In the genomic region with DNA sequence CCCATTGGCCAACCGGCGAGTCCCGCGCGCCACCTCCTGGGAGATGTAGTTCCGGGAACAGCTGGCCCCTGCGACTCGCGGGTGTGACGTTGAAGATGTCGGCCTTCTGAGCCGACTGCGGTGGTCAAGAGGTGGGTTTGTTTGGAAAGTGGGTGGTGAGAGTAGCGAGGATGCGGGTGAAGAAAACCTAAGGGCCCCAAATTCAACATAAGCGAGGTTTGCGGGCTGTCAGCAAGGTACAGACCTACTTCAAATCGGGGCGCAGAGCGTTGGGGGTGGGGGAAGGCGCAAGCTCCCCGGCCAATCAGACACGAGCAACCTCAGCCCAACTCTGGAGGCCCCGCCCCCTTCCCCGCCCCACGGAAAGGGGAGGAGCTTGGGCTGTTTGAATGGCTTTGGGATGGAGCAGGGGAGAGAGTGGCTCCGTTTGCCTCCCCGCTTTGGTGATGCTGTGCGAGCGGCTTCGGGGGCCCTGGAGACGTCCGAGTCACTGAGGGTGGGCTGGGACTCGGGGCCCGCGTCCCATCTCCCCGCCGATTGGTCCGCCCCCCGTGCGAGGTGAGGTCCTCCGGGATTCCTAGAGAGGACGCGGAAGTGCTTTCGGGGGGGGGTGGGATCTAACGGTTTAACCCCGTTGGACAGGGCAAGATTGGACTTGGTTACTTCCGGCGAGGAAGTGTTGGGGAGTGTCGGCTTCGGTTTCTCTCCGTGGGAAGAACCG, we compare ENCODE assay signal across 8 cellular contexts.
DNase-seq lines count a peak whose midpoint lies in the region; ATAC-seq, FAIRE-seq and TF ChIP-seq lines count a peak whose summit lies in the region.

A gene (plus strand): TSS at position 60 of the 721 bp plus-strand sequence. CDS start 1,383 bp downstream, outside the sequence.

- no peak for TF ChIP-seq CTCF in D721Med (IDR thresholded peaks at IDR 0.05; ENCODE audit: insufficient read depth, missing control alignments)
- TF ChIP-seq CTCF in OCI-LY1 (IDR thresholded peaks at IDR 0.05; ENCODE audit: low read length) = no peak

- peaks cover 17% of the 10 kb centered on the region for H3K79me2 ChIP-seq in OCI-LY1 (ENCODE audit: insufficient read depth, low read length)

- FAIRE-seq in D721Med (lab: Jason Lieb, UNC) = no peak

- H4K20me1 ChIP-seq in OCI-LY1 (ENCODE audit: insufficient read depth, low read length) = no peaks in the 10 kb centered on the region

- no peaks in the 10 kb centered on the region for H3K9me2 ChIP-seq in OCI-LY1 (ENCODE audit: low read depth, low read length)

- H3F3A ChIP-seq in OCI-LY1 (ENCODE audit: insufficient read depth, low read length) = no peaks in the 10 kb centered on the region

- H3K9me3 ChIP-seq in OCI-LY1 (ENCODE audit: low read length) = no peaks in the 10 kb centered on the region

- peak; percentile 73 for ATAC-seq in GM21515 (IDR thresholded peaks at IDR 0.05; ENCODE audit: unreplicated experiment)

- no peaks in the 10 kb centered on the region for H3K27me3 ChIP-seq in OCI-LY1 (ENCODE audit: insufficient read depth, low read length)

- peak; percentile 67 for DNase-seq in D721Med (ENCODE audit: insufficient read length, low spot score)
- peak; percentile 89 for DNase-seq in HuH-7 (ENCODE audit: low spot score)
- DNase-seq in activated CD8-positive, alpha-beta memory T cell treated with anti-CD3 and anti-CD28 coated beads, Interleukin-2, amount 50 U/mL, for 48 hours = peak; percentile 98
- DNase-seq in epidermal melanocyte (ENCODE audit: insufficient read length, low spot score) = peak; percentile 94
- peak; percentile 89 for DNase-seq in middle frontal gyrus (ENCODE audit: extremely low spot score, low spot score)
- peak; percentile 91 to 94 for DNase-seq in stimulated activated CD8-positive, alpha-beta memory T cell treated with anti-CD3 and anti-CD28 coated beads, Interleukin-2, amount 100 ng/mL, for 1 hour (ENCODE audit: low read depth in 2 of 2)

- peak within 1 kb of the TSS; percentile 86 for H3K4me2 ChIP-seq in OCI-LY1 (ENCODE audit: low read length)

- peak within 1 kb of the TSS; percentile 1; the same call in 1 of the 2 replicates for H2AFZ ChIP-seq in OCI-LY1 (ENCODE audit: low read length)

- peaks cover 9% of the 10 kb centered on the region; the same call in 1 of the 2 replicates for H3K36me3 ChIP-seq in OCI-LY1 (ENCODE audit: insufficient read depth, low read length)

- peak within 1 kb of the TSS; percentile 78 for H3K4me3 ChIP-seq in OCI-LY1 (ENCODE audit: low read depth, low read length, poor library complexity, severe bottlenecking)

- H3K9ac ChIP-seq in OCI-LY1 (ENCODE audit: low read length) = peak within 1 kb of the TSS; percentile 85

- H3K4me1 ChIP-seq in OCI-LY1 (ENCODE audit: insufficient read depth, low read length, severe bottlenecking) = peaks cover 31% of the 10 kb centered on the region

- peak within 1 kb of the TSS; percentile 63 for H3K27ac ChIP-seq in OCI-LY1 (ENCODE audit: low read depth, low read length, poor library complexity, severe bottlenecking)

Comparison
In these comparisons a context has a peak if more than half of its experiments do, and no peak if none do; other contexts are left out.
1. Peak in every context shown above with its lines: DNase-seq, ATAC-seq, H3K4me3 ChIP-seq and H3K27ac ChIP-seq.